1 cellular context compared by ENCODE assay signal in genomic region chr6:109705258-109705657, GRCh38.
TF ChIP-seq lines count a peak whose summit lies in the region.

No MANE protein-coding gene starts in this region.

TF ChIP-seq in HepG2, 621 proteins besides CTCF, POLR2A, EP300 and RAD21 (continued from another document and continues in another):
- TF ChIP-seq ZHX2 (IDR thresholded peaks at IDR 0.05; ENCODE audit: low read depth) (no peak), ZHX2 (CRISPR knock-in tag; IDR thresholded peaks at IDR 0.05; ENCODE audit: borderline replicate concordance) (no peak), PHB2 (IDR thresholded peaks at IDR 0.05; ENCODE audit: partially characterized antibody) (no peak), RERE (CRISPR knock-in tag; IDR thresholded peaks at IDR 0.05; ENCODE audit: low read depth) (no peak), CBX1 (IDR thresholded peaks at IDR 0.05; ENCODE audit: low read depth) (no peak), ZNF570 (CRISPR knock-in tag; IDR thresholded peaks at IDR 0.05; ENCODE audit: borderline replicate concordance) (no peak), CAMTA2 (CRISPR knock-in tag; IDR thresholded peaks at IDR 0.05; ENCODE audit: borderline replicate concordance) (no peak), PREB (CRISPR knock-in tag; IDR thresholded peaks at IDR 0.05) (no peak), ZNF775 (CRISPR knock-in tag; IDR thresholded peaks at IDR 0.05; ENCODE audit: borderline replicate concordance) (no peak), HOXD1 (CRISPR knock-in tag; IDR thresholded peaks at IDR 0.05) (no peak), GTF2F1 (IDR thresholded peaks at IDR 0.05; ENCODE audit: low read length) (no peak), ZNF414 (CRISPR knock-in tag; IDR thresholded peaks at IDR 0.05) (no peak), TOPORS (CRISPR knock-in tag; IDR thresholded peaks at IDR 0.05) (no peak), ZNF777 (CRISPR knock-in tag; IDR thresholded peaks at IDR 0.05) (no peak), EHMT2 (IDR thresholded peaks at IDR 0.05; ENCODE audit: borderline replicate concordance, low read depth, low read length) (no peak), HNRNPL (IDR thresholded peaks at IDR 0.05; ENCODE audit: low read depth, low read length) (no peak), ADNP (CRISPR knock-in tag; IDR thresholded peaks at IDR 0.05) (no peak), SMC3 (IDR thresholded peaks at IDR 0.05; ENCODE audit: low read length) (peak; percentile 99), HMGA1 (CRISPR knock-in tag; conservative IDR thresholded peaks at IDR 0.05) (no peak), MYC (CRISPR knock-in tag; IDR thresholded peaks at IDR 0.05; ENCODE audit: borderline replicate concordance) (no peak), MAFF (IDR thresholded peaks at IDR 0.05; ENCODE audit: low read depth, low read length) (no peak), ZNF234 (CRISPR knock-in tag; conservative IDR thresholded peaks at IDR 0.05) (no peak), ATF5 (CRISPR knock-in tag; IDR thresholded peaks at IDR 0.05; ENCODE audit: low read depth) (no peak), MBNL3 (CRISPR knock-in tag; conservative IDR thresholded peaks at IDR 0.05) (no peak), KLF11 (CRISPR knock-in tag; IDR thresholded peaks at IDR 0.05) (no peak), FOXP4 (CRISPR knock-in tag; IDR thresholded peaks at IDR 0.05) (0 out of 2 replicates have a peak, but pooled peaks have one; percentile 16), ZNF331 (CRISPR knock-in tag; IDR thresholded peaks at IDR 0.05) (peak; percentile 60), ZNF224 (CRISPR knock-in tag; IDR thresholded peaks at IDR 0.05) (no peak), CENPX (CRISPR knock-in tag; IDR thresholded peaks at IDR 0.05) (no peak), SPEN (CRISPR knock-in tag; IDR thresholded peaks at IDR 0.05; ENCODE audit: low read depth) (no peak), THRA (CRISPR knock-in tag; IDR thresholded peaks at IDR 0.05; ENCODE audit: borderline replicate concordance) (0 out of 2 replicates have a peak, but pooled peaks have one; percentile 26), RFX3 (CRISPR knock-in tag; IDR thresholded peaks at IDR 0.05) (no peak), ASH2L (IDR thresholded peaks at IDR 0.05; ENCODE audit: insufficient read length, low read depth, low read length) (no peak), RORA (CRISPR knock-in tag; IDR thresholded peaks at IDR 0.05) (no peak), RBM22 (optimal IDR thresholded peaks at IDR 0.05; ENCODE audit: low read length) (no peak), ZFP37 (CRISPR knock-in tag; IDR thresholded peaks at IDR 0.05; ENCODE audit: borderline replicate concordance) (no peak), KLF16 (CRISPR knock-in tag; IDR thresholded peaks at IDR 0.05) (peak in 1 of 2 experiments; percentile 42; a peak in 1 of 4 replicates), IKZF5 (CRISPR knock-in tag; IDR thresholded peaks at IDR 0.05) (peak; percentile 43; the same call in 1 of the 2 replicates), ZNF441 (CRISPR knock-in tag; IDR thresholded peaks at IDR 0.05; ENCODE audit: borderline replicate concordance) (no peak), REXO4 (CRISPR knock-in tag; IDR thresholded peaks at IDR 0.05; ENCODE audit: borderline replicate concordance) (no peak), ATF4 (CRISPR knock-in tag; IDR thresholded peaks at IDR 0.05) (no peak), ZNF652 (CRISPR knock-in tag; IDR thresholded peaks at IDR 0.05; ENCODE audit: borderline replicate concordance, low read depth) (no peak), RARG (CRISPR knock-in tag; IDR thresholded peaks at IDR 0.05; ENCODE audit: low read depth) (no peak), ZNF124 (CRISPR knock-in tag; IDR thresholded peaks at IDR 0.05) (no peak), ATF1 (CRISPR knock-in tag; IDR thresholded peaks at IDR 0.05) (no peak)
